Comparison of ENCODE assay signal across 8 cellular contexts in genomic region chr9:130997925-130998595, GRCh38. TPM values are rescaled to one million over a fixed set of nuclear protein-coding genes. Genes with fewer than 3 reads are reported as not detected.
DNase-seq lines count a peak whose midpoint lies in the region; ATAC-seq and TF ChIP-seq lines count a peak whose summit lies in the region.

No MANE protein-coding gene starts in this region.

- WGBS in hepatocyte (ENCODE audit: low lambda C conversion rate, missing lambda C conversion rate): 48% methylated on average over 24 of the region's 28 CpGs

- no peaks in the 10 kb centered on the region for H3K9me3 ChIP-seq in Panc1 (ENCODE audit: control insufficient read depth, insufficient read depth, low read depth, low read length)
- no peaks in the 10 kb centered on the region for H3K9me3 ChIP-seq in hepatocyte (ENCODE audit: low read depth)

- POLR2A ChIA-PET in Panc1 (lab: Charles Lee): no interaction called here

- H3K27ac ChIP-seq in Panc1 (ENCODE audit: low read length) (no peak overlapping the region), hepatocyte (no peak overlapping the region)

- no peaks in the 10 kb centered on the region for H4K20me1 ChIP-seq in hepatocyte (ENCODE audit: insufficient read depth, poor library complexity, severe bottlenecking)

- CTCF ChIA-PET in Panc1 (lab: Charles Lee): interaction anchor here (0.6 to 1.2 kb wide), 8 partner anchors 10 to 128 kb away, joined by 3 to 5 read pairs (median 4); no protein-coding TSS in a partner anchor

- intact Hi-C loops in Panc1 (cut with micrococcal nuclease; ENCODE audit: unreplicated experiment): loop anchor here (5.0 kb wide), 1 partner anchor 126 kb away; no protein-coding TSS in a partner anchor

- DNase-seq in DMS114 treated with DMSO at 0.1 percent for 48 hours (lab: John Stamatoyannopoulos, UW; ENCODE audit: unreplicated experiment): peak; percentile 36
- peak; percentile 84 for DNase-seq in HPDE6-E6E7 (ENCODE audit: extremely low spot score)
- no peak for DNase-seq in Panc1 (ENCODE audit: low read depth, low spot score)
- peak; percentile 86 for DNase-seq in astrocyte of the hippocampus (ENCODE audit: low read depth, low spot score)
- peak; percentile 79 for DNase-seq in hepatocyte (ENCODE audit: low spot score)
- DNase-seq in stimulated activated CD4-positive, alpha-beta T cell treated with anti-CD3 and anti-CD28 coated beads, Interleukin-12 subunit alpha, Interleukin-12 subunit beta, amount 100 ng/mL, for 48 hours (ENCODE audit: low read depth in 2 of 3, low spot score in 1 of 3): peak; percentile 25 to 47 (median 46)

- no peaks in the 10 kb centered on the region for H3K27me3 ChIP-seq in Panc1 (ENCODE audit: control insufficient read depth, insufficient read depth, low read length)
- peaks cover 10% of the 10 kb centered on the region for H3K27me3 ChIP-seq in hepatocyte

- H3K9me2 ChIP-seq in hepatocyte (replicated peaks; ENCODE audit: insufficient read depth): no peaks in the 10 kb centered on the region

- H3K79me2 ChIP-seq in hepatocyte: no peaks in the 10 kb centered on the region

- H3K4me2 ChIP-seq in hepatocyte: no peak overlapping the region

- no peak overlapping the region for H3K4me3 ChIP-seq in Panc1 (ENCODE audit: low read depth in 2 of 2, low read length in 2 of 2)
- H3K4me3 ChIP-seq in hepatocyte: no peak overlapping the region

- no TSS peak for BruUV-seq in Panc1 (replicated peaks; lab: Mats Ljungman, UMichigan)

- no peak overlapping the region for H2AFZ ChIP-seq in hepatocyte

- peak; percentile 95 for ATAC-seq in Panc1
- no peak for ATAC-seq in HG03521 (IDR thresholded peaks at IDR 0.05; ENCODE audit: unreplicated experiment)
- no peak for ATAC-seq in HG02981 (IDR thresholded peaks at IDR 0.05; ENCODE audit: unreplicated experiment)

- TF ChIP-seq CTCF in Panc1 (IDR thresholded peaks at IDR 0.05) (peak; percentile 81), hepatocyte (IDR thresholded peaks at IDR 0.05; ENCODE audit: poor library complexity) (peak; percentile 77)

- H3K36me3 ChIP-seq in Panc1 (ENCODE audit: control insufficient read depth, insufficient read depth, low read length): no peaks in the 10 kb centered on the region
- H3K36me3 ChIP-seq in hepatocyte (replicated peaks; ENCODE audit: insufficient read depth, low read depth): no peaks in the 10 kb centered on the region

- peaks cover 3% of the 10 kb centered on the region; the same call in 1 of the 2 replicates for H3K4me1 ChIP-seq in Panc1 (ENCODE audit: control insufficient read depth, insufficient read depth, low read length)
- H3K4me1 ChIP-seq in hepatocyte (ENCODE audit: insufficient read depth): no peaks in the 10 kb centered on the region

- in situ Hi-C loops in Panc1 (cut with HindIII; ENCODE audit: low pct_unique_long_range_greater_than_20kb, low sequenced_read_pairs): no loop called here

RNA-seq across cellular contexts. Expression of gene LAMC3, which starts 10.9 kb away (rescaled TPM):
- total RNA-seq in Panc1 (2021; ENCODE audit: unreplicated experiment): 16.4 TPM
- 13.7 TPM for polyA plus RNA-seq in Panc1 (2012; ENCODE audit: insufficient read length)
- total RNA-seq in hepatocyte: 12.4 and 29.5 TPM in 2 replicates
- 43.4 and 49.9 TPM in 2 replicates for polyA plus RNA-seq in hepatocyte

RNA-seq across cellular contexts. Expression of gene FIBCD1, which starts 59.0 kb away (rescaled TPM):
- 16.3 TPM for total RNA-seq in Panc1 (2021; ENCODE audit: unreplicated experiment)
- polyA plus RNA-seq in Panc1 (2012; ENCODE audit: insufficient read length): 16.6 TPM
- total RNA-seq in hepatocyte: 0.33 TPM in 1 of 2 replicates, not detected in the other
- polyA plus RNA-seq in hepatocyte: 0.73 TPM in 1 of 2 replicates, not detected in the other

Comparison
In these comparisons a context has a peak if more than half of its experiments do, and no peak if none do; other contexts are left out.
1. RNA of gene FIBCD1, which starts 59.0 kb away (total RNA-seq): 16.3 TPM in Panc1 (single experiment); 0.33 TPM in hepatocyte; every median in the first group is over 10 times any median in the second.